15 cellular contexts compared by ENCODE assay signal in genomic region chr9:35026671-35027070, GRCh38. TPM values are rescaled to one million over a fixed set of nuclear protein-coding genes. Genes with fewer than 3 reads are reported as not detected.
DNase-seq lines count a peak whose midpoint lies in the region; ATAC-seq, FAIRE-seq and TF ChIP-seq lines count a peak whose summit lies in the region.
"Had no signal": no experiment of that assay in that cellular context is flagged by ENCODE, and none has a peak within 500 bp of the region (broad histone marks: within the 10 kb centered on the region; RNA-seq: fewer than 3 reads in every experiment).

No MANE protein-coding gene starts in this region.

- in situ Hi-C loops in K562 (cut with MboI), result no loop called here

- peak; percentile 23 for FAIRE-seq in K562 (lab: Jason Lieb, UNC)
- FAIRE-seq: islet of Langerhans had no signal

- ATAC-seq in CD4-positive, CD25-positive, alpha-beta regulatory T cell (ENCODE audit: low read depth in 2 of 2), result no peak
- ATAC-seq in K562, result peak; percentile 60
- no peak for ATAC-seq in HG03175 (IDR thresholded peaks at IDR 0.05; ENCODE audit: unreplicated experiment)
- ATAC-seq in HG03039 (IDR thresholded peaks at IDR 0.05; ENCODE audit: unreplicated experiment), result no peak

- no peaks in the 10 kb centered on the region for H3K27me3 ChIP-seq in CD4-positive, CD25-positive, alpha-beta regulatory T cell (ENCODE audit: control insufficient read depth, insufficient read depth, low read length)
- H3K27me3 ChIP-seq in K562 (ENCODE audit: control insufficient read depth in 2 of 2, insufficient read depth in 2 of 2, low read length in 2 of 2), result no peaks in the 10 kb centered on the region

- no peaks in the 10 kb centered on the region for H3K9me1 ChIP-seq in K562 (ENCODE audit: control insufficient read depth, insufficient read depth, low read length)

- peak overlapping the region; percentile 59 for H2AFZ ChIP-seq in K562 (ENCODE audit: low read depth, low read length)

- H3K79me2 ChIP-seq in K562 (ENCODE audit: control insufficient read depth, insufficient read depth, low read length), result no peaks in the 10 kb centered on the region

- no peak for DNase-seq in CD4-positive, CD25-positive, alpha-beta regulatory T cell
- DNase-seq in K562 (ENCODE audit: extremely low read depth in 1 of 4, low spot score in 3 of 4) (peak in 2 of 4 experiments; percentile 6 to 45), RKO (ENCODE audit: low spot score) (no peak), NCI-H2029 treated with DMSO at 0.1 percent for 48 hours (lab: John Stamatoyannopoulos, UW) (no peak)
- DNase-seq: activated B cell treated with CpG ODN at 0.5 μM for 24 hours; activated effector memory CD4-positive, alpha-beta T cell treated with Interleukin-2 at 50 U/mL for 16 hours; anterior cingulate cortex; NCI-H1105; RPMI8226; stimulated activated CD4-positive, alpha-beta T cell treated with anti-CD3 and anti-CD28 coated beads, Interleukin-1b, Interleukin-23, amount 100 ng/mL, for 48 hours had no signal

- no peaks in the 10 kb centered on the region for H3K27me3 Mint-ChIP-seq in CD4-positive, CD25-positive, alpha-beta regulatory T cell
- H3K27me3 Mint-ChIP-seq: activated B cell treated with CpG ODN at 0.5 μM for 24 hours had no signal

- H3K9ac ChIP-seq in K562 (ENCODE audit: insufficient read depth in 1 of 2, low read depth in 2 of 2, low read length in 2 of 2), result no peak overlapping the region; a peak in 1 of 4 replicates

- no peak for TF ChIP-seq RAD21 in K562 (CRISPR knock-in tag; conservative IDR thresholded peaks at IDR 0.05 in 1 of 2, IDR thresholded peaks at IDR 0.05 in 1 of 2)

- no peaks in the 10 kb centered on the region for H4K20me1 ChIP-seq in K562 (replicated peaks; ENCODE audit: control insufficient read depth, insufficient read depth, low read length)

- H3K9me3 Mint-ChIP-seq in CD4-positive, CD25-positive, alpha-beta regulatory T cell, result no peaks in the 10 kb centered on the region
- H3K9me3 Mint-ChIP-seq: activated B cell treated with CpG ODN at 0.5 μM for 24 hours had no signal

- no peak for TF ChIP-seq CTCF in K562 (IDR thresholded peaks at IDR 0.05 in 2 of 3, conservative IDR thresholded peaks at IDR 0.05 in 1 of 3; ENCODE audit: insufficient read depth in 2 of 3, low read depth in 1 of 3, low read length in 3 of 3)

- WGBS in K562 (ENCODE audit: insufficient coverage, low coverage, missing lambda C conversion rate), result 3% methylated on average over 3 of the region's 3 CpGs
- 48 to 93% methylated on average over 2 to 3 of the region's 3 CpGs for WGBS in mesodermal cell (ENCODE audit: insufficient coverage in 2 of 2), 2 experiments

- H3K4me3 ChIP-seq in CD4-positive, CD25-positive, alpha-beta regulatory T cell (ENCODE audit: low read depth, low read length), result no peak overlapping the region
- H3K4me3 ChIP-seq in K562 (no peak overlapping the region), mesodermal cell (ENCODE audit: extremely low read depth, insufficient read depth, low read length, poor library complexity, severe bottlenecking) (no peak overlapping the region)

- H3K36me3 ChIP-seq in CD4-positive, CD25-positive, alpha-beta regulatory T cell (ENCODE audit: control insufficient read depth, insufficient read depth, low read length), result no peaks in the 10 kb centered on the region
- H3K36me3 ChIP-seq in KOPT-K1 (ENCODE audit: insufficient read depth, low read length) (no peaks in the 10 kb centered on the region), K562 (ENCODE audit: control insufficient read depth, insufficient read depth, low read length) (no peaks in the 10 kb centered on the region; the same call in 2 of the 3 replicates), mesodermal cell (ENCODE audit: control insufficient read depth, insufficient read depth, low read length) (peaks cover 8% of the 10 kb centered on the region)

- intact Hi-C loops in K562 (cut with micrococcal nuclease), result no loop called here

- no peak for TF ChIP-seq POLR2A in K562 (conservative IDR thresholded peaks at IDR 0.05)

- POLR2A ChIA-PET in K562 (lab: Yijun Ruan, JAX), result interaction anchor here (0.6 to 2.0 kb wide), 5 partner anchors 17 to 77 kb away, joined by 3 to 5 read pairs (median 3); no protein-coding TSS in a partner anchor

- CTCF ChIA-PET in K562 (lab: Yijun Ruan, JAX; ENCODE audit: low intra/inter-chr PET ratio), result no interaction called here

- H3K27ac ChIP-seq in CD4-positive, CD25-positive, alpha-beta regulatory T cell (ENCODE audit: insufficient read depth, low read length, poor library complexity, severe bottlenecking), result no peak overlapping the region
- H3K27ac ChIP-seq in KOPT-K1 (ENCODE audit: low read depth, low read length, poor library complexity, severe bottlenecking) (peak overlapping the region; percentile 59), K562 (ENCODE audit: extremely low read depth, low read depth, low read length) (peak overlapping the region; percentile 79; the same call in 2 of the 3 replicates), mesodermal cell (ENCODE audit: low read depth, low read length, severe bottlenecking) (peak overlapping the region; percentile 90)

- no peaks in the 10 kb centered on the region for H3K4me1 ChIP-seq in CD4-positive, CD25-positive, alpha-beta regulatory T cell (ENCODE audit: control insufficient read depth, insufficient read depth, low read length, poor library complexity, severe bottlenecking)
- peaks cover 8 to 28% of the 10 kb centered on the region in 2 experiments; a peak in 4 of 5 replicates for H3K4me1 ChIP-seq in K562 (replicated peaks in 1 of 2; ENCODE audit: control insufficient read depth in 2 of 2, insufficient read depth in 2 of 2, low read length in 2 of 2)
- H3K4me1 ChIP-seq in mesodermal cell (ENCODE audit: control insufficient read depth, insufficient read depth, low read length, poor library complexity, severe bottlenecking), result peaks cover 29% of the 10 kb centered on the region

- no peaks in the 10 kb centered on the region for H3K9me3 ChIP-seq in CD4-positive, CD25-positive, alpha-beta regulatory T cell (ENCODE audit: control insufficient read depth in 2 of 2, low read length in 2 of 2)
- H3K9me3 ChIP-seq in KOPT-K1 (ENCODE audit: insufficient read depth, low read length, poor library complexity, severe bottlenecking) (peaks cover 7% of the 10 kb centered on the region), K562 (replicated peaks; ENCODE audit: control insufficient read depth, insufficient read depth, low read depth, low read length) (no peaks in the 10 kb centered on the region), mesodermal cell (ENCODE audit: control insufficient read depth, low read length) (peaks cover 19% of the 10 kb centered on the region)

- H3K36me3 Mint-ChIP-seq in CD4-positive, CD25-positive, alpha-beta regulatory T cell, result peaks cover 30% of the 10 kb centered on the region

- TF ChIP-seq EP300 in K562 (IDR thresholded peaks at IDR 0.05; ENCODE audit: low read length), result peak; percentile 60; the same call in 1 of the 2 replicates

- peaks cover 11 to 21% (median 12%) of the 10 kb centered on the region in 4 donors for H3K4me1 Mint-ChIP-seq in CD4-positive, CD25-positive, alpha-beta regulatory T cell

- BruUV-seq in K562 (replicated peaks; lab: Mats Ljungman, UMichigan), result no TSS peak

- H3K27ac Mint-ChIP-seq in CD4-positive, CD25-positive, alpha-beta regulatory T cell, result peak overlapping the region in 2 of 3 donors; percentile 19 to 52
- H3K27ac Mint-ChIP-seq: activated B cell treated with CpG ODN at 0.5 μM for 24 hours had no signal

- no peak overlapping the region for H3K4me3 Mint-ChIP-seq in CD4-positive, CD25-positive, alpha-beta regulatory T cell
- H3K4me3 Mint-ChIP-seq: activated B cell treated with CpG ODN at 0.5 μM for 24 hours had no signal

- H3K4me2 ChIP-seq in K562 (ENCODE audit: insufficient read depth, low read length), result no peak overlapping the region; the same call in 1 of the 2 replicates

RNA-seq across cellular contexts. Expression of gene DNAJB5, which starts 37.1 kb away (rescaled TPM):
- total RNA-seq in CD4-positive, CD25-positive, alpha-beta regulatory T cell, result 2.1 TPM
- polyA plus RNA-seq in CD4-positive, CD25-positive, alpha-beta regulatory T cell, result 1 to 10 TPM in 3 of 4 donors, under 1 TPM in 1; 0.42 to 2.7 (median 1.9) TPM
- 1.4 and 3.1 TPM in 2 replicates for total RNA-seq in K562 (2011; cell fraction: chromatin; rRNA removed; ENCODE audit: low replicate concordance)
- 1.7 and 1.8 TPM in 2 replicates for total RNA-seq in K562 (2011; cell fraction: nucleolus; rRNA removed)
- 1.8 and 3.4 TPM in 2 replicates for total RNA-seq in K562 (2011; cell fraction: nucleoplasm; rRNA removed)
- 4.1 and 5.2 TPM in 2 replicates for total RNA-seq in K562 (2014; rRNA removed)
- total RNA-seq in K562 (2014; rRNA removed; fragmentation: Illumina TruSeq; extraction: Trizol), result 3.7 TPM in 2 replicates
- total RNA-seq in K562 (2015; rRNA removed; fragmentation: Illumina TruSeq; extraction: Trizol), result 2.6 and 2.7 TPM in 2 replicates
- 3.6 and 4.4 TPM in 2 replicates for total RNA-seq in K562 (2021)
- polyA plus RNA-seq in K562 (2011; rRNA removed), result 1.5 and 1.7 TPM in 2 replicates
- 2.7 and 2.8 TPM in 2 replicates for polyA plus RNA-seq in K562 (2011; cell fraction: cytosol; rRNA removed)
- polyA plus RNA-seq in K562 (2011; cell fraction: nucleus; rRNA removed), result 2.3 and 4.1 TPM in 2 replicates
- polyA plus RNA-seq in K562 (2012), result 4.6 and 5.0 TPM in 2 replicates
- polyA plus RNA-seq in K562 (2014; fragmentation: Illumina TruSeq; extraction: Trizol), result 7.4 and 7.8 TPM in 2 replicates
- polyA plus RNA-seq in K562 (2014; fragmentation: Nextera tagmentation; extraction: Ambion mirVana), result under 1 TPM; 0.15 to 0.63 TPM
- polyA plus RNA-seq in K562 (2014; rRNA removed), result 3.7 and 4.2 TPM in 2 replicates
- polyA minus RNA-seq in K562 (2011; rRNA and poly(A)+ RNA removed), result 1.0 and 1.6 TPM in 2 replicates
- 1.1 and 1.2 TPM in 2 replicates for polyA minus RNA-seq in K562 (2011; cell fraction: cytosol; rRNA and poly(A)+ RNA removed)
- 1.2 and 1.4 TPM in 2 replicates for polyA minus RNA-seq in K562 (2011; cell fraction: nucleus; rRNA and poly(A)+ RNA removed)
- polyA plus RNA-seq in mesodermal cell (2013, experiment 1 of 2), result 53.0 TPM
- 42.1 TPM for polyA plus RNA-seq in mesodermal cell (2013, experiment 2 of 2)

RNA-seq across cellular contexts. Expression of gene VCP, which starts 45.8 kb away (rescaled TPM):
- 259 TPM for total RNA-seq in CD4-positive, CD25-positive, alpha-beta regulatory T cell
- 100 to 1,000 TPM; 205 to 260 (median 237) TPM for polyA plus RNA-seq in CD4-positive, CD25-positive, alpha-beta regulatory T cell
- 216 and 351 TPM in 2 replicates for total RNA-seq in K562 (2011; cell fraction: chromatin; rRNA removed; ENCODE audit: low replicate concordance)
- 188 and 217 TPM in 2 replicates for total RNA-seq in K562 (2011; cell fraction: nucleolus; rRNA removed)
- total RNA-seq in K562 (2011; cell fraction: nucleoplasm; rRNA removed), result 152 and 172 TPM in 2 replicates
- total RNA-seq in K562 (2014; rRNA removed) (192 and 235 TPM in 2 replicates), K562 (2014; rRNA removed; fragmentation: Illumina TruSeq; extraction: Trizol) (199 and 201 TPM in 2 replicates), K562 (2015; rRNA removed; fragmentation: Illumina TruSeq; extraction: Trizol) (199 TPM in 2 replicates), K562 (2021) (232 and 256 TPM in 2 replicates)
- polyA plus RNA-seq in K562 (2011; rRNA removed) (221 and 257 TPM in 2 replicates), K562 (2014; fragmentation: Illumina TruSeq; extraction: Trizol) (209 and 259 TPM in 2 replicates), K562 (2014; fragmentation: Nextera tagmentation; extraction: Ambion mirVana) (10 to 100 TPM in 1 of 2 experiments, 1 to 10 TPM in 1; 7.1 to 15.6 TPM), K562 (2014; rRNA removed) (128 and 140 TPM in 2 replicates)
- polyA plus RNA-seq in K562 (2011; cell fraction: cytosol; rRNA removed), result 155 and 189 TPM in 2 replicates
- 183 and 202 TPM in 2 replicates for polyA plus RNA-seq in K562 (2011; cell fraction: nucleus; rRNA removed)
- 167 and 233 TPM in 2 replicates for polyA plus RNA-seq in K562 (2012)
- 359 and 459 TPM in 2 replicates for polyA minus RNA-seq in K562 (2011; rRNA and poly(A)+ RNA removed)
- polyA minus RNA-seq in K562 (2011; cell fraction: cytosol; rRNA and poly(A)+ RNA removed), result 187 and 265 TPM in 2 replicates
- polyA minus RNA-seq in K562 (2011; cell fraction: nucleus; rRNA and poly(A)+ RNA removed), result 78.8 and 118 TPM in 2 replicates
- polyA plus RNA-seq in mesodermal cell (2013, experiment 1 of 2), result 317 TPM
- 288 TPM for polyA plus RNA-seq in mesodermal cell (2013, experiment 2 of 2)

RNA-seq across cellular contexts. Expression of gene FANCG, which starts 53.1 kb away (rescaled TPM):
- total RNA-seq in CD4-positive, CD25-positive, alpha-beta regulatory T cell, result 23.7 TPM
- 10 to 100 TPM in 2 of 4 donors, 1 to 10 TPM in 2; 8.6 to 12.8 (median 9.6) TPM for polyA plus RNA-seq in CD4-positive, CD25-positive, alpha-beta regulatory T cell
- 129 and 224 TPM in 2 replicates for total RNA-seq in K562 (2011; cell fraction: chromatin; rRNA removed; ENCODE audit: low replicate concordance)
- total RNA-seq in K562 (2011; cell fraction: nucleolus; rRNA removed), result 134 and 157 TPM in 2 replicates
- total RNA-seq in K562 (2011; cell fraction: nucleoplasm; rRNA removed), result 133 and 142 TPM in 2 replicates
- total RNA-seq in K562 (2014; rRNA removed) (27.3 and 30.8 TPM in 2 replicates), K562 (2014; rRNA removed; fragmentation: Illumina TruSeq; extraction: Trizol) (26.4 and 28.3 TPM in 2 replicates), K562 (2015; rRNA removed; fragmentation: Illumina TruSeq; extraction: Trizol) (30.0 and 31.0 TPM in 2 replicates), K562 (2021) (38.4 and 41.2 TPM in 2 replicates)
- polyA plus RNA-seq in K562 (2011; rRNA removed) (30.4 and 34.6 TPM in 2 replicates), K562 (2014; fragmentation: Illumina TruSeq; extraction: Trizol) (33.3 and 34.4 TPM in 2 replicates), K562 (2014; fragmentation: Nextera tagmentation; extraction: Ambion mirVana) (10 to 100 TPM in 1 of 2 experiments, 1 to 10 TPM in 1; 7.5 to 12.2 TPM), K562 (2014; rRNA removed) (39.0 and 43.9 TPM in 2 replicates)
- 27.2 and 33.0 TPM in 2 replicates for polyA plus RNA-seq in K562 (2011; cell fraction: cytosol; rRNA removed)
- polyA plus RNA-seq in K562 (2011; cell fraction: nucleus; rRNA removed), result 203 and 225 TPM in 2 replicates
- 40.8 and 55.4 TPM in 2 replicates for polyA plus RNA-seq in K562 (2012)
- polyA minus RNA-seq in K562 (2011; rRNA and poly(A)+ RNA removed), result 17.1 and 23.9 TPM in 2 replicates
- 14.3 and 32.8 TPM in 2 replicates for polyA minus RNA-seq in K562 (2011; cell fraction: cytosol; rRNA and poly(A)+ RNA removed)
- polyA minus RNA-seq in K562 (2011; cell fraction: nucleus; rRNA and poly(A)+ RNA removed), result 57.6 and 74.3 TPM in 2 replicates
- 36.6 TPM for polyA plus RNA-seq in mesodermal cell (2013, experiment 1 of 2)
- polyA plus RNA-seq in mesodermal cell (2013, experiment 2 of 2), result 38.0 TPM
